Comparison of ENCODE assay signal across 30 cellular contexts in the genomic region with DNA sequence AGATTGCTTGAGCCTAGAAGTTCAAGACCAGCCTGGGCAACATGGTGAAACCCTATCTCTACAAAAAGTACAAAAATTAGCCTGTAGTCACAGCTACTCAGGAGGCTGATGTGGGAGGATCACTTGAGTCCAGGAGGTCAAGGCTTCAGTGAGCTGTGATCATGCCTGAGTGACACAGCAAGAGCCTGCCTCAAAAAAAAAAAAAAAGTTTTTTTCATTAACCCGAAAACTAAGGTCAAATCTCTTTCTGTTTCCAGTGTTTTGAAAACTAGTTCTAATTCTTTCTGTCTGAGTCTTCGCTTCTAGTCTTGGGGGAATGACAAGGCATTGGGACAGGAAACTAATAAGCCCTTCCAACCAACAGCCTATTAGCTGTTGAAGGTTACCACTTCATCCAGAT. TPM values are rescaled to one million over a fixed set of nuclear protein-coding genes. Genes with fewer than 3 reads are reported as not detected.
DNase-seq lines count a peak whose midpoint lies in the region; ATAC-seq, FAIRE-seq and TF ChIP-seq lines count a peak whose summit lies in the region.
"Had no signal": no experiment of that assay in that cellular context is flagged by ENCODE, and none has a peak within 500 bp of the region (broad histone marks: within the 10 kb centered on the region; RNA-seq: fewer than 3 reads in every experiment).

No MANE protein-coding gene starts in this region.

- H3K27ac Mint-ChIP-seq in activated CD8-positive, alpha-beta memory T cell treated with anti-CD3 and anti-CD28 coated beads, Interleukin-2, amount 10 ng/mL, durations not matched to agents 7 days and 5 days: peak overlapping the region; percentile 68
- peak overlapping the region; percentile 83 for H3K27ac Mint-ChIP-seq in activated T-helper 1 cell treated with anti-CD3 and anti-CD28 coated beads, Interleukin-12 subunit alpha, Interleukin-12 subunit beta, Interleukin-2, Interleukin-4 antibody, amounts not matched to agents 30 ng/mL and 10 ng/mL and 1 ng/mL, durations not matched to agents 14 hours and 24 hours and 36 hours
- H3K27ac Mint-ChIP-seq: activated B cell treated with CpG ODN at 0.5 μM for 24 hours, HFFc6 had no signal

- peak overlapping the region; percentile 90 for H2BK120ac ChIP-seq in IMR-90 (ENCODE audit: low read depth, low read length)
- H2BK120ac ChIP-seq in neuronal stem cell (ENCODE audit: low read depth, low read length): no peak overlapping the region

- no TSS peak for BruUV-seq in IMR-90 (replicated peaks; lab: Mats Ljungman, UMichigan)

- CTCF ChIA-PET in activated CD8-positive, alpha-beta memory T cell treated with anti-CD3 and anti-CD28 coated beads, Interleukin-2, amount 10 ng/mL, durations not matched to agents 7 days and 5 days (lab: Charles Lee): interaction anchor here (0.8 to 4.1 kb wide), 2 partner anchors 11 to 80 kb away, joined by 4 to 16 read pairs; no protein-coding TSS in a partner anchor
- CTCF ChIA-PET in IMR-90 (lab: Yijun Ruan, JAX): interaction anchor here (1.3 kb wide), 1 partner anchor 67 kb away, joined by 3 read pairs; no protein-coding TSS in a partner anchor

- no peak for ATAC-seq in activated CD8-positive, alpha-beta memory T cell treated with anti-CD3 and anti-CD28 coated beads, Interleukin-2, amount 10 ng/mL, durations not matched to agents 7 days and 5 days
- ATAC-seq in IMR-90 (ENCODE audit: low read depth) (no peak), omental fat pad (ENCODE audit: low FRiP score) (no peak)
- ATAC-seq: activated T-cell treated with anti-CD3 and anti-CD28 coated beads, Interleukin-2, amount 50 U/mL, for 4 hours; naive thymus-derived CD4-positive, alpha-beta T cell; PC-3 had no signal

- H3K56ac ChIP-seq in IMR-90 (ENCODE audit: extremely low read depth, insufficient read depth, low read length): no peak overlapping the region

- H3K4ac ChIP-seq in IMR-90 (ENCODE audit: low read depth, low read length) (peak overlapping the region; percentile 61; the same call in 1 of the 2 replicates), neuronal stem cell (ENCODE audit: low read length) (no peak overlapping the region)

- no peak overlapping the region for H2AFZ ChIP-seq in IMR-90 (replicated peaks; ENCODE audit: low read length, poor library complexity)
- H2AFZ ChIP-seq in neuronal stem cell (ENCODE audit: low read length): no peak overlapping the region

- H3K4me2 ChIP-seq in IMR-90 (ENCODE audit: low read depth, low read length): no peak overlapping the region
- no peak overlapping the region for H3K4me2 ChIP-seq in neuronal stem cell (ENCODE audit: insufficient read depth, low read length, poor library complexity, severe bottlenecking)

- H3K4me1 ChIP-seq in IMR-90 (ENCODE audit: control insufficient read depth, insufficient read depth, low read length): peaks cover 26% of the 10 kb centered on the region
- peaks cover 0 to 1% of the 10 kb centered on the region in 2 donors for H3K4me1 ChIP-seq in neuronal stem cell (ENCODE audit: control insufficient read depth in 2 of 2, insufficient read depth in 1 of 2, low read depth in 1 of 2, low read length in 2 of 2)
- H3K4me1 ChIP-seq: BE2C had no signal

- POLR2A ChIA-PET in IMR-90 (lab: Charles Lee; ENCODE audit: unreplicated experiment): no interaction called here

- intact Hi-C loops in IMR-90 (cut with micrococcal nuclease): no loop called here
- intact Hi-C loops in activated T-helper 1 cell treated with anti-CD3 and anti-CD28 coated beads, Interleukin-12 subunit alpha, Interleukin-12 subunit beta, Interleukin-2, Interleukin-4 antibody, amounts not matched to agents 30 ng/mL and 10 ng/mL and 1 ng/mL, durations not matched to agents 14 hours and 24 hours and 36 hours (cut with micrococcal nuclease): no loop called here

- peaks cover 10% of the 10 kb centered on the region for H3K9me1 ChIP-seq in IMR-90 (ENCODE audit: insufficient read depth, low read length)

- H3K14ac ChIP-seq in IMR-90 (replicated peaks; ENCODE audit: low read depth, low read length) (peak overlapping the region; percentile 78), neuronal stem cell (ENCODE audit: low read length) (no peak overlapping the region)

- DNase-seq in activated CD8-positive, alpha-beta memory T cell treated with anti-CD3 and anti-CD28 coated beads, Interleukin-2, amount 10 ng/mL, durations not matched to agents 7 days and 5 days: no peak
- DNase-seq in activated CD8-positive, alpha-beta memory T cell treated with anti-CD3 and anti-CD28 coated beads for 24 hours: no peak
- DNase-seq in IMR-90 (peak; percentile 23), iris pigment epithelial cell (ENCODE audit: low read depth) (peak; percentile 58), omental fat pad (ENCODE audit: low spot score) (no peak), HTR-8/SVneo (ENCODE audit: insufficient read length, low spot score) (no peak), neuronal stem cell (ENCODE audit: low spot score) (no peak)
- no peak for DNase-seq in activated T-helper 1 cell treated with anti-CD3 and anti-CD28 coated beads, Interleukin-12 subunit alpha, Interleukin-12 subunit beta, Interleukin-2, Interleukin-4 antibody, amounts not matched to agents 30 ng/mL and 10 ng/mL and 1 ng/mL, durations not matched to agents 14 hours and 24 hours and 36 hours (ENCODE audit: low spot score)
- DNase-seq: ACHN; activated B cell treated with CpG ODN at 0.5 μM for 24 hours; activated T-cell treated with anti-CD3 and anti-CD28 coated beads, Interleukin-2, amount 50 U/mL, for 4 hours; BE2C; CD8-positive, alpha-beta memory T cell; DMS153; GDM1; glutamatergic neuron; GOT3; HFFc6; midbrain; NCI-H1092 treated with DMSO at 0.1 percent for 48 hours; NCI-H1930; NCI-H524; occipital lobe; PC-3; Right ventricle myocardium superior; small intestine; substantia nigra; upper lobe of left lung had no signal

- no peak for FAIRE-seq in HTR-8/SVneo (lab: Jason Lieb, UNC)
- FAIRE-seq: keratinocyte, small intestine had no signal

- H3K36me3 ChIP-seq in IMR-90 (ENCODE audit: control insufficient read depth, insufficient read depth, low read length): no peaks in the 10 kb centered on the region
- no peaks in the 10 kb centered on the region for H3K36me3 ChIP-seq in neuronal stem cell (replicated peaks in 1 of 2; ENCODE audit: control insufficient read depth in 2 of 2, insufficient read depth in 2 of 2, low read length in 2 of 2)
- H3K36me3 ChIP-seq: BE2C, upper lobe of left lung had no signal

- TF ChIP-seq RAD21 in IMR-90 (IDR thresholded peaks at IDR 0.05; ENCODE audit: low read length): no peak

- in situ Hi-C loops in IMR-90 (cut with MboI; ENCODE audit: low sequenced_read_pairs): no loop called here

- H3K23ac ChIP-seq in IMR-90 (ENCODE audit: low read depth, low read length) (no peak overlapping the region), neuronal stem cell (ENCODE audit: low read depth, low read length, poor library complexity) (no peak overlapping the region)

- H3K36me3 Mint-ChIP-seq in activated CD8-positive, alpha-beta memory T cell treated with anti-CD3 and anti-CD28 coated beads, Interleukin-2, amount 10 ng/mL, durations not matched to agents 7 days and 5 days: peaks cover 18% of the 10 kb centered on the region
- H3K36me3 Mint-ChIP-seq in activated T-helper 1 cell treated with anti-CD3 and anti-CD28 coated beads, Interleukin-12 subunit alpha, Interleukin-12 subunit beta, Interleukin-2, Interleukin-4 antibody, amounts not matched to agents 30 ng/mL and 10 ng/mL and 1 ng/mL, durations not matched to agents 14 hours and 24 hours and 36 hours (ENCODE audit: low read depth): peaks cover 13% of the 10 kb centered on the region

- H4K8ac ChIP-seq in IMR-90 (ENCODE audit: low read depth in 2 of 2, low read length in 2 of 2) (peak overlapping the region; percentile 54 to 62), neuronal stem cell (ENCODE audit: low read depth, low read length) (no peak overlapping the region)

- no peak overlapping the region for H2AK9ac ChIP-seq in IMR-90 (replicated peaks; ENCODE audit: low read depth, low read length, poor library complexity)

- no peaks in the 10 kb centered on the region for H3K27me3 Mint-ChIP-seq in activated CD8-positive, alpha-beta memory T cell treated with anti-CD3 and anti-CD28 coated beads, Interleukin-2, amount 10 ng/mL, durations not matched to agents 7 days and 5 days
- no peaks in the 10 kb centered on the region for H3K27me3 Mint-ChIP-seq in activated T-helper 1 cell treated with anti-CD3 and anti-CD28 coated beads, Interleukin-12 subunit alpha, Interleukin-12 subunit beta, Interleukin-2, Interleukin-4 antibody, amounts not matched to agents 30 ng/mL and 10 ng/mL and 1 ng/mL, durations not matched to agents 14 hours and 24 hours and 36 hours (ENCODE audit: insufficient read depth)
- H3K27me3 Mint-ChIP-seq: naive thymus-derived CD4-positive, alpha-beta T cell had no signal

- H3K27ac ChIP-seq in IMR-90 (ENCODE audit: insufficient read depth, low read length) (no peak overlapping the region), neuronal stem cell (replicated peaks; ENCODE audit: low read length) (no peak overlapping the region)
- H3K27ac ChIP-seq: upper lobe of left lung had no signal

- TF ChIP-seq POLR2A in IMR-90 (IDR thresholded peaks at IDR 0.05; ENCODE audit: low read depth, low read length): no peak

- H2BK5ac ChIP-seq in IMR-90 (ENCODE audit: low read depth, low read length, poor library complexity, severe bottlenecking): peak overlapping the region; percentile 22
- H2BK5ac ChIP-seq in neuronal stem cell (ENCODE audit: low read length): no peak overlapping the region

- H2BK15ac ChIP-seq in IMR-90 (ENCODE audit: low read depth, low read length): peak overlapping the region; percentile 46; the same call in 2 of the 3 replicates
- no peak overlapping the region for H2BK15ac ChIP-seq in neuronal stem cell (ENCODE audit: low read length)

- H4K5ac ChIP-seq in IMR-90 (ENCODE audit: low read depth, low read length): peak overlapping the region; percentile 80

- H4K91ac ChIP-seq in IMR-90 (ENCODE audit: insufficient read depth, low read depth, low read length): peak overlapping the region; percentile 39
- no peak overlapping the region for H4K91ac ChIP-seq in neuronal stem cell (ENCODE audit: low read depth, low read length, poor library complexity)

- peak overlapping the region; percentile 98 for H3K18ac ChIP-seq in IMR-90 (ENCODE audit: low read depth, low read length)
- H3K18ac ChIP-seq in neuronal stem cell (ENCODE audit: low read length): no peak overlapping the region

- TF ChIP-seq CTCF in IMR-90 (conservative IDR thresholded peaks at IDR 0.05; ENCODE audit: low read depth, low read length) (no peak), omental fat pad (IDR thresholded peaks at IDR 0.05) (no peak)

- H3K27me3 ChIP-seq in IMR-90 (ENCODE audit: control insufficient read depth, insufficient read depth, low read length) (no peaks in the 10 kb centered on the region), neuronal stem cell (ENCODE audit: control insufficient read depth in 3 of 3, insufficient read depth in 3 of 3, low read depth in 1 of 3, low read length in 3 of 3) (no peaks in the 10 kb centered on the region)
- H3K27me3 ChIP-seq: BE2C, upper lobe of left lung had no signal

- no CpG with 5 or more reads among the region's 2 CpGs for WGBS in IMR-90 (ENCODE audit: extremely low coverage in 2 of 2, insufficient read length in 1 of 2), 2 experiments
- WGBS in neuronal stem cell (ENCODE audit: extremely low coverage in 2 of 2, insufficient read length in 2 of 2, insufficient replicate concordance in 1 of 2), 2 donors: no CpG with 5 or more reads among the region's 2 CpGs

- peak overlapping the region; percentile 90 for H2BK20ac ChIP-seq in IMR-90 (ENCODE audit: low read depth, low read length)

- H2AK5ac ChIP-seq in IMR-90 (ENCODE audit: low read depth, low read length) (peak overlapping the region; percentile 61), neuronal stem cell (ENCODE audit: low read depth, low read length) (no peak overlapping the region)

- H3K9me3 Mint-ChIP-seq in activated CD8-positive, alpha-beta memory T cell treated with anti-CD3 and anti-CD28 coated beads, Interleukin-2, amount 10 ng/mL, durations not matched to agents 7 days and 5 days (ENCODE audit: low read depth): no peaks in the 10 kb centered on the region
- H3K9me3 Mint-ChIP-seq in activated T-helper 1 cell treated with anti-CD3 and anti-CD28 coated beads, Interleukin-12 subunit alpha, Interleukin-12 subunit beta, Interleukin-2, Interleukin-4 antibody, amounts not matched to agents 30 ng/mL and 10 ng/mL and 1 ng/mL, durations not matched to agents 14 hours and 24 hours and 36 hours: peaks cover 17% of the 10 kb centered on the region
- H3K9me3 Mint-ChIP-seq: activated B cell treated with CpG ODN at 0.5 μM for 24 hours; CD8-positive, alpha-beta memory T cell; HFFc6 had no signal

- no peaks in the 10 kb centered on the region for H4K20me1 ChIP-seq in IMR-90 (ENCODE audit: insufficient read depth, low read length)

- H3K4me3 ChIP-seq in IMR-90 (ENCODE audit: insufficient read depth, low read depth, low read length) (no peak overlapping the region), neuronal stem cell (ENCODE audit: low read length in 2 of 2) (no peak overlapping the region)
- H3K4me3 ChIP-seq: upper lobe of left lung had no signal

- H3K9ac ChIP-seq in IMR-90 (ENCODE audit: low read depth, low read length): no peak overlapping the region
- H3K9ac ChIP-seq in neuronal stem cell (ENCODE audit: low read depth, low read length, poor library complexity): no peak overlapping the region

- dilution Hi-C loops in IMR-90 (cut with HindIII; ENCODE audit: low sequenced_read_pairs, unreplicated experiment): no loop called here

- no peaks in the 10 kb centered on the region for H3K9me3 ChIP-seq in IMR-90 (ENCODE audit: control insufficient read depth, insufficient read depth, low read length)
- H3K9me3 ChIP-seq in neuronal stem cell (replicated peaks in 1 of 2; ENCODE audit: control insufficient read depth in 2 of 2, insufficient read depth in 1 of 2, low read depth in 1 of 2, low read length in 2 of 2): no peaks in the 10 kb centered on the region
- H3K9me3 ChIP-seq: BE2C, upper lobe of left lung had no signal

- H2BK12ac ChIP-seq in neuronal stem cell (ENCODE audit: low read length): no peak overlapping the region

- H3K79me1 ChIP-seq in IMR-90 (ENCODE audit: low read depth in 1 of 2, low read length in 2 of 2) (peaks cover 0 to 4% of the 10 kb centered on the region in 2 experiments; a peak in 1 of 4 replicates), neuronal stem cell (ENCODE audit: low read depth, low read length) (no peaks in the 10 kb centered on the region)

- no peak overlapping the region for H3K4me3 Mint-ChIP-seq in activated CD8-positive, alpha-beta memory T cell treated with anti-CD3 and anti-CD28 coated beads, Interleukin-2, amount 10 ng/mL, durations not matched to agents 7 days and 5 days
- H3K4me3 Mint-ChIP-seq in activated T-helper 1 cell treated with anti-CD3 and anti-CD28 coated beads, Interleukin-12 subunit alpha, Interleukin-12 subunit beta, Interleukin-2, Interleukin-4 antibody, amounts not matched to agents 30 ng/mL and 10 ng/mL and 1 ng/mL, durations not matched to agents 14 hours and 24 hours and 36 hours: peak overlapping the region; percentile 27
- H3K4me3 Mint-ChIP-seq: activated B cell treated with CpG ODN at 0.5 μM for 24 hours; activated T-cell treated with anti-CD3 and anti-CD28 coated beads, Interleukin-2, amount 50 U/mL, for 4 hours; CD8-positive, alpha-beta memory T cell; HFFc6 had no signal

- peaks cover 95% of the 10 kb centered on the region for H3K4me1 Mint-ChIP-seq in activated CD8-positive, alpha-beta memory T cell treated with anti-CD3 and anti-CD28 coated beads, Interleukin-2, amount 10 ng/mL, durations not matched to agents 7 days and 5 days
- peaks cover 96% of the 10 kb centered on the region for H3K4me1 Mint-ChIP-seq in activated T-helper 1 cell treated with anti-CD3 and anti-CD28 coated beads, Interleukin-12 subunit alpha, Interleukin-12 subunit beta, Interleukin-2, Interleukin-4 antibody, amounts not matched to agents 30 ng/mL and 10 ng/mL and 1 ng/mL, durations not matched to agents 14 hours and 24 hours and 36 hours (ENCODE audit: low read depth)

RNA-seq across cellular contexts. Expression of gene LIF, which starts 57.6 kb away (rescaled TPM):
- 100 to 1,000 TPM; 107 to 304 TPM for total RNA-seq in activated CD8-positive, alpha-beta memory T cell treated with anti-CD3 and anti-CD28 coated beads, Interleukin-2, amount 10 ng/mL, durations not matched to agents 7 days and 5 days
- 79.4 and 130 TPM in 2 replicates for total RNA-seq in IMR-90 (2012; rRNA removed)
- 203 and 214 TPM in 2 replicates for polyA plus RNA-seq in IMR-90 (2012; rRNA removed)
- 41.6 and 110 TPM in 2 replicates for polyA plus RNA-seq in IMR-90 (2012; cell fraction: cytosol; rRNA removed)
- 1,609 and 2,085 TPM in 2 replicates for polyA plus RNA-seq in IMR-90 (2012; cell fraction: nucleus; rRNA removed; ENCODE audit: low replicate concordance)
- 450 and 455 TPM in 2 replicates for total RNA-seq in activated T-helper 1 cell treated with anti-CD3 and anti-CD28 coated beads, Interleukin-12 subunit alpha, Interleukin-12 subunit beta, Interleukin-2, Interleukin-4 antibody, amounts not matched to agents 30 ng/mL and 10 ng/mL and 1 ng/mL, durations not matched to agents 14 hours and 24 hours and 36 hours
- total RNA-seq in omental fat pad: 10 to 100 TPM in 2 of 4 donors, 1 to 10 TPM in 2; 1.3 to 74.7 (median 24.4) TPM
- 1.4 TPM for polyA plus RNA-seq in neuronal stem cell (2013, experiment 1 of 2)
- 1.4 TPM for polyA plus RNA-seq in neuronal stem cell (2013, experiment 2 of 2)
- total RNA-seq: occipital lobe had no signal
- polyA plus RNA-seq: CD8-positive, alpha-beta memory T cell; naive thymus-derived CD4-positive, alpha-beta T cell had no signal

Comparison
In these comparisons a context has a peak if more than half of its experiments do, and no peak if none do; other contexts are left out.
1. DNase-seq: peak in IMR-90 (single experiment) and iris pigment epithelial cell (single experiment); none in activated CD8-positive, alpha-beta memory T cell treated with anti-CD3 and anti-CD28 coated beads, Interleukin-2, amount 10 ng/mL, durations not matched to agents 7 days and 5 days (single experiment), activated CD8-positive, alpha-beta memory T cell treated with anti-CD3 and anti-CD28 coated beads for 24 hours (single experiment), activated T-helper 1 cell treated with anti-CD3 and anti-CD28 coated beads, Interleukin-12 subunit alpha, Interleukin-12 subunit beta, Interleukin-2, Interleukin-4 antibody, amounts not matched to agents 30 ng/mL and 10 ng/mL and 1 ng/mL, durations not matched to agents 14 hours and 24 hours and 36 hours (single experiment), omental fat pad (single experiment), HTR-8/SVneo (single experiment) and neuronal stem cell (single experiment).